Comparison of ENCODE assay signal across 27 cellular contexts in the genomic region with DNA sequence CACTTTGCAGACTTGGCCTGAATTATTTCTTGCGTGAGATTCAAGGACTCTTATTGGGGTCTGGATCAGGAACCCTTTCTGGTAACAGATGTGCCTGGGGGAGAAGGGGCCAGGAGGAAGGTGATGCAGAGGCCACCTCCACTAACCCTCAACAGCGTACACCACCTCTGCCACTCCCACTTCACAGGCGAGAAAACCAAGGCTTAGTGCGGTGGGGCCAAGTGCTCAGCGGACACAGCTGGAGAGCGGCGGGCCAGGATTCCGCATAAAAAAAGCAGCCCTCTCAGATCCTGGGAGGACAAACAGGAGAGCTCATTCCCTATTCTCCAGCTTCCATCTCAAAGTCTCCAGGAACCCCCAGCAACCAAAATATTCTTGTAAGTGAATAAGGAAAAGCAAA.
"Had no signal": no experiment of that assay in that cellular context is flagged by ENCODE, and none has a peak within 500 bp of the region (broad histone marks: within the 10 kb centered on the region; RNA-seq: fewer than 3 reads in every experiment).

No MANE protein-coding gene starts in this region.

- H3K4me2 ChIP-seq: SK-N-SH had no signal

- H3K27ac ChIP-seq: SJCRH30, VCaP had no signal

- ATAC-seq: activated T-cell treated with anti-CD3 and anti-CD28 coated beads, Interleukin-2, amount 50 U/mL, for 72 hours; Panc1 had no signal

- H3K27me3 ChIP-seq: SJCRH30 had no signal

- H3K36me3 Mint-ChIP-seq: activated naive CD4-positive, alpha-beta T cell treated with anti-CD3 and anti-CD28 coated beads, Interleukin-2, amount 10 ng/mL, durations not matched to agents 7 days and 5 days had no signal

- H3K4me3 ChIP-seq: SJCRH30 had no signal

- H3K4me3 Mint-ChIP-seq: activated CD4-positive, alpha-beta memory T cell treated with anti-CD3 and anti-CD28 coated beads for 36 hours; activated CD4-positive, alpha-beta T cell treated with anti-CD3 and anti-CD28 coated beads, Interleukin-2, amount 10 ng/mL, durations not matched to agents 7 days and 5 days; activated naive CD4-positive, alpha-beta T cell treated with anti-CD3 and anti-CD28 coated beads, Interleukin-2, amount 10 ng/mL, durations not matched to agents 7 days and 5 days; activated naive CD8-positive, alpha-beta T cell treated with anti-CD3 and anti-CD28 coated beads for 36 hours; activated T-cell treated with anti-CD3 and anti-CD28 coated beads, Interleukin-2, amount 50 U/mL, for 72 hours had no signal

- H3K9ac ChIP-seq: SK-N-SH had no signal

- H3K36me3 ChIP-seq: SJCRH30 had no signal

- DNase-seq: activated CD4-positive, alpha-beta memory T cell treated with anti-CD3 and anti-CD28 coated beads for 36 hours; activated CD4-positive, alpha-beta T cell treated with anti-CD3 and anti-CD28 coated beads, Interleukin-2, amount 10 ng/mL, durations not matched to agents 7 days and 5 days; activated CD4-positive, CD25-positive, alpha-beta regulatory T cell; activated CD8-positive, alpha-beta memory T cell treated with anti-CD3 and anti-CD28 coated beads for 24 hours; activated gamma-delta T cell treated with Interleukin-2 at 50 U/mL for 16 hours; activated naive CD4-positive, alpha-beta T cell treated with anti-CD3 and anti-CD28 coated beads, Interleukin-2, amount 10 ng/mL, durations not matched to agents 7 days and 5 days; activated naive CD8-positive, alpha-beta T cell treated with anti-CD3 and anti-CD28 coated beads for 36 hours; activated T-cell treated with anti-CD3 and anti-CD28 coated beads, Interleukin-2, amount 50 U/mL, for 72 hours; MM.1S; NCI-H1105; NCI-H1436; NCI-H1694 treated with DMSO at 0.1 percent for 48 hours; NCI-H2029 treated with DMSO at 0.1 percent for 48 hours; NCI-H345; NCI-H510A; NCI-H526 treated with DMSO at 0.1 percent for 48 hours; NCI-H82; NK-92 treated with Interleukin-12 subunit alpha and Interleukin-12 subunit beta, amount 100 ng/mL, for 24 hours; OCI-M1; Right ventricle myocardium superior; RPMI8226; SJCRH30; SK-N-SH; T-helper 1 cell had no signal

- H3K27ac Mint-ChIP-seq: activated CD4-positive, alpha-beta memory T cell treated with anti-CD3 and anti-CD28 coated beads for 36 hours; activated CD4-positive, alpha-beta T cell treated with anti-CD3 and anti-CD28 coated beads, Interleukin-2, amount 10 ng/mL, durations not matched to agents 7 days and 5 days; activated naive CD4-positive, alpha-beta T cell treated with anti-CD3 and anti-CD28 coated beads, Interleukin-2, amount 10 ng/mL, durations not matched to agents 7 days and 5 days; activated naive CD8-positive, alpha-beta T cell treated with anti-CD3 and anti-CD28 coated beads for 36 hours; activated T-helper 2 cell treated with anti-CD3 and anti-CD28 coated beads, Interferon-gamma antibody, Interleukin-2, Interleukin-4, amounts not matched to agents 10 μg/mL and 5 μg/mL and 100 μg/mL, durations not matched to agents 14 hours and 24 hours and 36 hours had no signal

- H3K9me3 ChIP-seq: SJCRH30 had no signal

- H3K27me3 Mint-ChIP-seq: activated CD4-positive, alpha-beta memory T cell treated with anti-CD3 and anti-CD28 coated beads for 36 hours; activated CD4-positive, alpha-beta T cell treated with anti-CD3 and anti-CD28 coated beads, Interleukin-2, amount 10 ng/mL, durations not matched to agents 7 days and 5 days; activated naive CD8-positive, alpha-beta T cell treated with anti-CD3 and anti-CD28 coated beads for 36 hours had no signal
